In the genomic region with DNA sequence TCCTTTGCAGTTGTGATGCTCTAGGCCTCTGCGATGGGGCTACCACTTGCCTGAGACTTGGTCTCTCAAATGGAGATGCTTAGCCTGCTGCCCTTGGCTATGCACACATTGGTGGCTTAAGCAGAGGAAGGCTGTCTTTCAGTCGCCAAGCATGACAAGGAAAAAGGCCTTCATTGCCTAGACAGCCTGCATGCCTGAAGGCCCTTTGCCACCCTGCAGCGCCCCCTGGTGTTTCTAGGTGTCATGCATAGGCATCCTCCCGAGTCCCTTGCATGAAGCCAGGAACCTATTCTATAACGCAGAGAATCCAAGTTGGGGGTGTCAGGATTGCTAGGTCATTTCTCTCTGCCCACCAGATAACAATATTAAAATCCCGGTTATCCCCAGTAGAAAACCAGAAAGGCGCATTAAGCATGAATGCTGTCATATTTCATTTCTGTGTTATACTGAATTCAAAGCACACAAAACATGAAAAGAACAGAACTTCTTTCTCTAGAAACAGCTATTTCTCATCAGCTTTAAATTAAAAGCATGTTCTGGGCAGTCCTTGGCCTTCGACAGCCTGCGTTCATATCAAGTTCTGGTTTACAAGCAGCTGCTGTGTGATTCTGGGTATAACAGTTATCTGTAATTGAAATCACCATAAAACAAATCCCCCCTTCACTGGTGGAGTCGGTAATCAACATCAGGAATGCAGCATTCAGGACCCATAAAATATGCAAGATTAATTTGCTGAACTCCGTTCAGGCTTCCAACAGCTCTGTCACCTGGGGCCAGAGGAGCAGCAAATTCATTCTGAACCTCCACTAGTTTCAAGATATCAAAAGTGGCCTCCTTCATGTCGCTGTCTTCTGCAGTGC, we compare ENCODE assay signal across 1 cellular context.
TF ChIP-seq lines count a peak whose summit lies in the region.

No MANE protein-coding gene starts in this region.

TF ChIP-seq in HEK293, 187 proteins besides CTCF, POLR2A, EP300 and RAD21 (continued from another document):
- TF ChIP-seq, protein P1, sequence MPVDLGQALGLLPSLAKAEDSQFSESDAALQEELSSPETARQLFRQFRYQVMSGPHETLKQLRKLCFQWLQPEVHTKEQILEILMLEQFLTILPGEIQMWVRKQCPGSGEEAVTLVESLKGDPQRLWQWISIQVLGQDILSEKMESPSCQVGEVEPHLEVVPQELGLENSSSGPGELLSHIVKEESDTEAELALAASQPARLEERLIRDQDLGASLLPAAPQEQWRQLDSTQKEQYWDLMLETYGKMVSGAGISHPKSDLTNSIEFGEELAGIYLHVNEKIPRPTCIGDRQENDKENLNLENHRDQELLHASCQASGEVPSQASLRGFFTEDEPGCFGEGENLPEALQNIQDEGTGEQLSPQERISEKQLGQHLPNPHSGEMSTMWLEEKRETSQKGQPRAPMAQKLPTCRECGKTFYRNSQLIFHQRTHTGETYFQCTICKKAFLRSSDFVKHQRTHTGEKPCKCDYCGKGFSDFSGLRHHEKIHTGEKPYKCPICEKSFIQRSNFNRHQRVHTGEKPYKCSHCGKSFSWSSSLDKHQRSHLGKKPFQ (tag by site-specific recombination; IDR thresholded peaks at IDR 0.05), result no peak
- TF ChIP-seq ZNF768 (tag by site-specific recombination; IDR thresholded peaks at IDR 0.05) (no peak), ZBTB1 (tag by site-specific recombination; IDR thresholded peaks at IDR 0.05) (no peak), ZSCAN30 (tag by site-specific recombination; IDR thresholded peaks at IDR 0.05) (peak; percentile 74), ZNF654 (tag by site-specific recombination; IDR thresholded peaks at IDR 0.05; ENCODE audit: low read depth) (peak; percentile 60), ZBTB48 (tag by site-specific recombination; IDR thresholded peaks at IDR 0.05) (peak; percentile 22; the same call in 1 of the 2 replicates), ZNF2 (tag by site-specific recombination; IDR thresholded peaks at IDR 0.05) (no peak), KLF9 (tag by site-specific recombination; IDR thresholded peaks at IDR 0.05; ENCODE audit: low read depth) (no peak), KLF10 (tag by site-specific recombination; IDR thresholded peaks at IDR 0.05) (0 out of 2 replicates have a peak, but pooled peaks have one; percentile 13), ZNF184 (tag by site-specific recombination; IDR thresholded peaks at IDR 0.05) (no peak)
- TF ChIP-seq, protein P2, sequence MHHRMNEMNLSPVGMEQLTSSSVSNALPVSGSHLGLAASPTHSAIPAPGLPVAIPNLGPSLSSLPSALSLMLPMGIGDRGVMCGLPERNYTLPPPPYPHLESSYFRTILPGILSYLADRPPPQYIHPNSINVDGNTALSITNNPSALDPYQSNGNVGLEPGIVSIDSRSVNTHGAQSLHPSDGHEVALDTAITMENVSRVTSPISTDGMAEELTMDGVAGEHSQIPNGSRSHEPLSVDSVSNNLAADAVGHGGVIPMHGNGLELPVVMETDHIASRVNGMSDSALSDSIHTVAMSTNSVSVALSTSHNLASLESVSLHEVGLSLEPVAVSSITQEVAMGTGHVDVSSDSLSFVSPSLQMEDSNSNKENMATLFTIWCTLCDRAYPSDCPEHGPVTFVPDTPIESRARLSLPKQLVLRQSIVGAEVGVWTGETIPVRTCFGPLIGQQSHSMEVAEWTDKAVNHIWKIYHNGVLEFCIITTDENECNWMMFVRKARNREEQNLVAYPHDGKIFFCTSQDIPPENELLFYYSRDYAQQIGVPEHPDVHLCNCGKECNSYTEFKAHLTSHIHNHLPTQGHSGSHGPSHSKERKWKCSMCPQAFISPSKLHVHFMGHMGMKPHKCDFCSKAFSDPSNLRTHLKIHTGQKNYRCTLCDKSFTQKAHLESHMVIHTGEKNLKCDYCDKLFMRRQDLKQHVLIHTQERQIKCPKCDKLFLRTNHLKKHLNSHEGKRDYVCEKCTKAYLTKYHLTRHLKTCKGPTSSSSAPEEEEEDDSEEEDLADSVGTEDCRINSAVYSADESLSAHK (tag by site-specific recombination; IDR thresholded peaks at IDR 0.05), result peak; percentile 69
- TF ChIP-seq, protein P3, sequence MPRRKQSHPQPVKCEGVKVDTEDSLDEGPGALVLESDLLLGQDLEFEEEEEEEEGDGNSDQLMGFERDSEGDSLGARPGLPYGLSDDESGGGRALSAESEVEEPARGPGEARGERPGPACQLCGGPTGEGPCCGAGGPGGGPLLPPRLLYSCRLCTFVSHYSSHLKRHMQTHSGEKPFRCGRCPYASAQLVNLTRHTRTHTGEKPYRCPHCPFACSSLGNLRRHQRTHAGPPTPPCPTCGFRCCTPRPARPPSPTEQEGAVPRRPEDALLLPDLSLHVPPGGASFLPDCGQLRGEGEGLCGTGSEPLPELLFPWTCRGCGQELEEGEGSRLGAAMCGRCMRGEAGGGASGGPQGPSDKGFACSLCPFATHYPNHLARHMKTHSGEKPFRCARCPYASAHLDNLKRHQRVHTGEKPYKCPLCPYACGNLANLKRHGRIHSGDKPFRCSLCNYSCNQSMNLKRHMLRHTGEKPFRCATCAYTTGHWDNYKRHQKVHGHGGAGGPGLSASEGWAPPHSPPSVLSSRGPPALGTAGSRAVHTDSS (tag by site-specific recombination; IDR thresholded peaks at IDR 0.05), result no peak
